2 cellular contexts compared by ENCODE assay signal in the genomic region with DNA sequence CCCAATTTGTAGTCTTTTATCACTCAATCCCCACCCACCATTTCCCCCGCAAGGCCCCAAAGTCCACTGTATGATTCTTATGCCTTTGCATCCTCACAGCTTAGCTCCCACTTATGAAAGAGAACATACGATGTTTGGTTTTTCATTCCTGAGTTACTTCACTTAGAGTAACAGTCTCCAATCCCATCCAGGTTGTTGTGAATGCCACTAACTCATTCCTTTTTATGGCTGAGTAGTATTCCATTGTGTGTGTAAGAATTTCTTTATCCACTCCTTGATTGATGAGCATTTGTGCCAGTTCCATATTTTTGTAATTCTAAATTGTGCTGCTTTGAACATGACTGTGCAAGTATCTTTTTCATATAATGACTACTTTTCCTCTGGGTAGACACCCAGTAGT.
A peak's percentile ranks its signal among the peaks of the same experiment; 100 is the strongest.
TF ChIP-seq lines count a peak whose summit lies in the region.

No MANE protein-coding gene starts in this region.

TF ChIP-seq in HEK293, 187 proteins besides CTCF, POLR2A, EP300 and RAD21 (continued from another document):
- TF ChIP-seq, protein P1, sequence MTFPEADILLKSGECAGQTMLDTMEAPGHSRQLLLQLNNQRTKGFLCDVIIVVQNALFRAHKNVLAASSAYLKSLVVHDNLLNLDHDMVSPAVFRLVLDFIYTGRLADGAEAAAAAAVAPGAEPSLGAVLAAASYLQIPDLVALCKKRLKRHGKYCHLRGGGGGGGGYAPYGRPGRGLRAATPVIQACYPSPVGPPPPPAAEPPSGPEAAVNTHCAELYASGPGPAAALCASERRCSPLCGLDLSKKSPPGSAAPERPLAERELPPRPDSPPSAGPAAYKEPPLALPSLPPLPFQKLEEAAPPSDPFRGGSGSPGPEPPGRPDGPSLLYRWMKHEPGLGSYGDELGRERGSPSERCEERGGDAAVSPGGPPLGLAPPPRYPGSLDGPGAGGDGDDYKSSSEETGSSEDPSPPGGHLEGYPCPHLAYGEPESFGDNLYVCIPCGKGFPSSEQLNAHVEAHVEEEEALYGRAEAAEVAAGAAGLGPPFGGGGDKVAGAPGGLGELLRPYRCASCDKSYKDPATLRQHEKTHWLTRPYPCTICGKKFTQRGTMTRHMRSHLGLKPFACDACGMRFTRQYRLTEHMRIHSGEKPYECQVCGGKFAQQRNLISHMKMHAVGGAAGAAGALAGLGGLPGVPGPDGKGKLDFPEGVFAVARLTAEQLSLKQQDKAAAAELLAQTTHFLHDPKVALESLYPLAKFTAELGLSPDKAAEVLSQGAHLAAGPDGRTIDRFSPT (tag by site-specific recombination; IDR thresholded peaks at IDR 0.05), result no peak
- TF ChIP-seq ZNF596 (tag by site-specific recombination; IDR thresholded peaks at IDR 0.05) (no peak), ZNF24 (tag by site-specific recombination; IDR thresholded peaks at IDR 0.05) (no peak), ZNF664 (tag by site-specific recombination; IDR thresholded peaks at IDR 0.05) (no peak), HOXC10 (CRISPR knock-in tag; IDR thresholded peaks at IDR 0.05) (no peak), ZNF146 (tag by site-specific recombination; IDR thresholded peaks at IDR 0.05) (peak; percentile 70), ZNF132 (tag by site-specific recombination; IDR thresholded peaks at IDR 0.05; ENCODE audit: borderline replicate concordance) (no peak), ZNF600 (tag by site-specific recombination; IDR thresholded peaks at IDR 0.05) (no peak)
- TF ChIP-seq, protein P2, sequence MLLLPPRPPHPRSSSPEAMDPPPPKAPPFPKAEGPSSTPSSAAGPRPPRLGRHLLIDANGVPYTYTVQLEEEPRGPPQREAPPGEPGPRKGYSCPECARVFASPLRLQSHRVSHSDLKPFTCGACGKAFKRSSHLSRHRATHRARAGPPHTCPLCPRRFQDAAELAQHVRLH (tag by site-specific recombination; IDR thresholded peaks at IDR 0.05), result 0 out of 2 replicates have a peak, but pooled peaks have one; percentile 45
- TF ChIP-seq, protein P3, sequence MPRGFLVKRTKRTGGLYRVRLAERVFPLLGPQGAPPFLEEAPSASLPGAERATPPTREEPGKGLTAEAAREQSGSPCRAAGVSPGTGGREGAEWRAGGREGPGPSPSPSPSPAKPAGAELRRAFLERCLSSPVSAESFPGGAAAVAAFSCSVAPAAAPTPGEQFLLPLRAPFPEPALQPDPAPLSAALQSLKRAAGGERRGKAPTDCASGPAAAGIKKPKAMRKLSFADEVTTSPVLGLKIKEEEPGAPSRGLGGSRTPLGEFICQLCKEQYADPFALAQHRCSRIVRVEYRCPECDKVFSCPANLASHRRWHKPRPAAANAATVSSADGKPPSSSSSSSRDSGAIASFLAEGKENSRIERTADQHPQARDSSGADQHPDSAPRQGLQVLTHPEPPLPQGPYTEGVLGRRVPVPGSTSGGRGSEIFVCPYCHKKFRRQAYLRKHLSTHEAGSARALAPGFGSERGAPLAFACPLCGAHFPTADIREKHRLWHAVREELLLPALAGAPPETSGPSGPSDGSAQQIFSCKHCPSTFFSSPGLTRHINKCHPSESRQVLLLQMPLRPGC (tag by site-specific recombination; IDR thresholded peaks at IDR 0.05), result no peak
- TF ChIP-seq, protein P4, sequence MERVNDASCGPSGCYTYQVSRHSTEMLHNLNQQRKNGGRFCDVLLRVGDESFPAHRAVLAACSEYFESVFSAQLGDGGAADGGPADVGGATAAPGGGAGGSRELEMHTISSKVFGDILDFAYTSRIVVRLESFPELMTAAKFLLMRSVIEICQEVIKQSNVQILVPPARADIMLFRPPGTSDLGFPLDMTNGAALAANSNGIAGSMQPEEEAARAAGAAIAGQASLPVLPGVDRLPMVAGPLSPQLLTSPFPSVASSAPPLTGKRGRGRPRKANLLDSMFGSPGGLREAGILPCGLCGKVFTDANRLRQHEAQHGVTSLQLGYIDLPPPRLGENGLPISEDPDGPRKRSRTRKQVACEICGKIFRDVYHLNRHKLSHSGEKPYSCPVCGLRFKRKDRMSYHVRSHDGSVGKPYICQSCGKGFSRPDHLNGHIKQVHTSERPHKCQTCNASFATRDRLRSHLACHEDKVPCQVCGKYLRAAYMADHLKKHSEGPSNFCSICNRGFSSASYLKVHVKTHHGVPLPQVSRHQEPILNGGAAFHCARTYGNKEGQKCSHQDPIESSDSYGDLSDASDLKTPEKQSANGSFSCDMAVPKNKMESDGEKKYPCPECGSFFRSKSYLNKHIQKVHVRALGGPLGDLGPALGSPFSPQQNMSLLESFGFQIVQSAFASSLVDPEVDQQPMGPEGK (tag by site-specific recombination; IDR thresholded peaks at IDR 0.05), result no peak
- TF ChIP-seq, protein P5, sequence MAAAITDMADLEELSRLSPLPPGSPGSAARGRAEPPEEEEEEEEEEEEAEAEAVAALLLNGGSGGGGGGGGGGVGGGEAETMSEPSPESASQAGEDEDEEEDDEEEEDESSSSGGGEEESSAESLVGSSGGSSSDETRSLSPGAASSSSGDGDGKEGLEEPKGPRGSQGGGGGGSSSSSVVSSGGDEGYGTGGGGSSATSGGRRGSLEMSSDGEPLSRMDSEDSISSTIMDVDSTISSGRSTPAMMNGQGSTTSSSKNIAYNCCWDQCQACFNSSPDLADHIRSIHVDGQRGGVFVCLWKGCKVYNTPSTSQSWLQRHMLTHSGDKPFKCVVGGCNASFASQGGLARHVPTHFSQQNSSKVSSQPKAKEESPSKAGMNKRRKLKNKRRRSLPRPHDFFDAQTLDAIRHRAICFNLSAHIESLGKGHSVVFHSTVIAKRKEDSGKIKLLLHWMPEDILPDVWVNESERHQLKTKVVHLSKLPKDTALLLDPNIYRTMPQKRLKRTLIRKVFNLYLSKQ (tag by site-specific recombination; IDR thresholded peaks at IDR 0.05; ENCODE audit: borderline replicate concordance), result no peak

TF ChIP-seq in K562, 482 proteins besides CTCF, POLR2A, EP300 and RAD21 (continued from another document):
- TF ChIP-seq, protein P6, sequence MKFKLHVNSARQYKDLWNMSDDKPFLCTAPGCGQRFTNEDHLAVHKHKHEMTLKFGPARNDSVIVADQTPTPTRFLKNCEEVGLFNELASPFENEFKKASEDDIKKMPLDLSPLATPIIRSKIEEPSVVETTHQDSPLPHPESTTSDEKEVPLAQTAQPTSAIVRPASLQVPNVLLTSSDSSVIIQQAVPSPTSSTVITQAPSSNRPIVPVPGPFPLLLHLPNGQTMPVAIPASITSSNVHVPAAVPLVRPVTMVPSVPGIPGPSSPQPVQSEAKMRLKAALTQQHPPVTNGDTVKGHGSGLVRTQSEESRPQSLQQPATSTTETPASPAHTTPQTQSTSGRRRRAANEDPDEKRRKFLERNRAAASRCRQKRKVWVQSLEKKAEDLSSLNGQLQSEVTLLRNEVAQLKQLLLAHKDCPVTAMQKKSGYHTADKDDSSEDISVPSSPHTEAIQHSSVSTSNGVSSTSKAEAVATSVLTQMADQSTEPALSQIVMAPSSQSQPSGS (CRISPR knock-in tag; IDR thresholded peaks at IDR 0.05), result no peak
- TF ChIP-seq ZNF146 (CRISPR knock-in tag; IDR thresholded peaks at IDR 0.05; ENCODE audit: unreplicated experiment) (peak; percentile 60), STAG1 (CRISPR knock-in tag; IDR thresholded peaks at IDR 0.05; ENCODE audit: borderline replicate concordance) (no peak)
- TF ChIP-seq, protein P7, sequence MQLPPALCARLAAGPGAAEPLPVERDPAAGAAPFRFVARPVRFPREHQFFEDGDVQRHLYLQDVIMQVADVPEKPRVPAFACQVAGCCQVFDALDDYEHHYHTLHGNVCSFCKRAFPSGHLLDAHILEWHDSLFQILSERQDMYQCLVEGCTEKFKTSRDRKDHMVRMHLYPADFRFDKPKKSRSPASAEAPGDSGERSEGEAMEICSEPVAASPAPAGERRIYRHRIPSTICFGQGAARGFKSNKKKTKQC (CRISPR knock-in tag; IDR thresholded peaks at IDR 0.05), result no peak
- TF ChIP-seq, protein P8, sequence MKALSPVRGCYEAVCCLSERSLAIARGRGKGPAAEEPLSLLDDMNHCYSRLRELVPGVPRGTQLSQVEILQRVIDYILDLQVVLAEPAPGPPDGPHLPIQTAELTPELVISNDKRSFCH (CRISPR knock-in tag; IDR thresholded peaks at IDR 0.05), result no peak
- TF ChIP-seq, protein P8 (tag; IDR thresholded peaks at IDR 0.05), result no peak
